ENCODE assay signal across 11 cellular contexts in genomic region chr13:73914119-73914518, GRCh38.
DNase-seq lines count a peak whose midpoint lies in the region; ATAC-seq and TF ChIP-seq lines count a peak whose summit lies in the region.
"Had no signal": no experiment of that assay in that cellular context is flagged by ENCODE, and none has a peak within 500 bp of the region (broad histone marks: within the 10 kb centered on the region; RNA-seq: fewer than 3 reads in every experiment).

No MANE protein-coding gene starts in this region.

- H3K4me2 ChIP-seq in skeletal muscle satellite cell (ENCODE audit: low read length), result peak overlapping the region; percentile 16

- no peak for DNase-seq in central memory CD8-positive, alpha-beta T cell (ENCODE audit: low spot score in 2 of 2)
- DNase-seq in HuH-7 (ENCODE audit: low spot score) (no peak), NCI-H2029 (lab: John Stamatoyannopoulos, UW) (no peak), foreskin fibroblast (no peak)
- DNase-seq: dermis blood vessel endothelial cell, DMS79 treated with DMSO at 0.1 percent for 48 hours, NCI-H774, testis had no signal

- peak overlapping the region; percentile 45 for H3K27ac Mint-ChIP-seq in central memory CD8-positive, alpha-beta T cell (ENCODE audit: low read depth)

- peaks cover 67% of the 10 kb centered on the region for H3K4me1 Mint-ChIP-seq in central memory CD8-positive, alpha-beta T cell

- H3K9ac ChIP-seq in skeletal muscle satellite cell (ENCODE audit: low read depth, low read length), result no peak overlapping the region

- H3K9me3 Mint-ChIP-seq in central memory CD8-positive, alpha-beta T cell, result no peaks in the 10 kb centered on the region

- H3K4me1 ChIP-seq in skeletal muscle satellite cell (ENCODE audit: control insufficient read depth, insufficient read depth, low read length), result peaks cover 21% of the 10 kb centered on the region
- H3K4me1 ChIP-seq: testis had no signal

- H3K4me3 Mint-ChIP-seq in central memory CD8-positive, alpha-beta T cell, result no peak overlapping the region

- no peak overlapping the region for H3K4me3 ChIP-seq in skeletal muscle satellite cell (ENCODE audit: low read length)
- no peak overlapping the region for H3K4me3 ChIP-seq in foreskin fibroblast (ENCODE audit: low read depth in 1 of 2, low read length in 2 of 2)
- H3K4me3 ChIP-seq: testis had no signal

- H3K9me3 ChIP-seq in skeletal muscle satellite cell (replicated peaks; ENCODE audit: low read length), result no peaks in the 10 kb centered on the region
- H3K9me3 ChIP-seq: testis had no signal

- peaks cover 17% of the 10 kb centered on the region for H3K36me3 Mint-ChIP-seq in central memory CD8-positive, alpha-beta T cell (ENCODE audit: insufficient read depth)

- no peaks in the 10 kb centered on the region for H3K27me3 ChIP-seq in skeletal muscle satellite cell (ENCODE audit: control insufficient read depth, insufficient read depth, low read length)
- H3K27me3 ChIP-seq: testis had no signal

- no peaks in the 10 kb centered on the region for H3K36me3 ChIP-seq in skeletal muscle satellite cell (ENCODE audit: insufficient read depth, low read length)

- no peaks in the 10 kb centered on the region for H3K27me3 Mint-ChIP-seq in central memory CD8-positive, alpha-beta T cell

- TF ChIP-seq CTCF in foreskin fibroblast (IDR thresholded peaks at IDR 0.05; ENCODE audit: low read depth, low read length), result no peak

- ATAC-seq in GM18907 (IDR thresholded peaks at IDR 0.05; ENCODE audit: unreplicated experiment) (peak; percentile 77), HG02798 (IDR thresholded peaks at IDR 0.05; ENCODE audit: poor library complexity, unreplicated experiment) (peak; percentile 74)
- no peak for ATAC-seq in central memory CD8-positive, alpha-beta T cell (replicated peaks; ENCODE audit: extremely low read depth, poor library complexity, severe bottlenecking)
